ENCODE assay signal across 9 cellular contexts in the genomic region with DNA sequence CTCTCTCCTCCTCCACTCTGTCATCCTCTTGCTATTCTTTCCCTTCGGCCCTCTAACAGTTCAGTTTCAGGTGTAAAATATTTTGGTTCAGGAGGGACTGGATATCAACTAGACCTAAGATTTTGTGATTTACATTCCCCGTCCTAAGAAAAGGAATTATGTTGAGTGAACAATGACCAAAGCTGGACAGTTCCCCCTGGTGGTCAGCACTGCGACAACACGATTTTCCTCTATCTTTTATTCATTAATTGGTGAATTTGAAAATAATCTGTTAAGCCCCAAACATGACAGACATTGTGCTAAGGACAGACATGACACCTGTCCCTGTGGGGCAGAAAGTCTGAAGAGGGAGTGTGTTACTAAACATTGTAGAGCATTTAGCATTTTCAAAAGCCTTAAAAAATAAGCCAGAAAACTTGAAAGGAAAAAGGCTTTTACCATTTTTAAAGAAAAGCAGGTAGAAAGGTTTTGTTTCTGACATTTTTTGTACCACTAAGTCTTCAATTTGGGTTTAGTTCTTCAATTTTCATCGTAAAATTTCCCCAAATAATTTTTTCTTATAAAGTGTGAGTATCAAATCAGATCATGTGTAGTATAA. TPM values are rescaled to one million over a fixed set of nuclear protein-coding genes. Genes with fewer than 3 reads are reported as not detected.
DNase-seq lines count a peak whose midpoint lies in the region; ATAC-seq and TF ChIP-seq lines count a peak whose summit lies in the region.
"Had no signal": no experiment of that assay in that cellular context is flagged by ENCODE, and none has a peak within 500 bp of the region (broad histone marks: within the 10 kb centered on the region; RNA-seq: fewer than 3 reads in every experiment).

No MANE protein-coding gene starts in this region.

- no peak overlapping the region for H3K27ac ChIP-seq in WERI-Rb-1
- H3K27ac ChIP-seq: BLaER1 had no signal

- H3K36me3 ChIP-seq in WERI-Rb-1, result no peaks in the 10 kb centered on the region; the same call in 1 of the 2 replicates

- ATAC-seq in left ventricle myocardium superior, result no peak
- ATAC-seq in GM18909 (IDR thresholded peaks at IDR 0.05; ENCODE audit: poor library complexity, unreplicated experiment), result no peak
- no peak for ATAC-seq in HG03460 (IDR thresholded peaks at IDR 0.05; ENCODE audit: unreplicated experiment)

- DNase-seq in DMS153 treated with DMSO at 0.1 percent for 48 hours (lab: John Stamatoyannopoulos, UW; ENCODE audit: unreplicated experiment) (peak; percentile 29), DMS153 (lab: John Stamatoyannopoulos, UW) (no peak), M059J (ENCODE audit: low read depth) (peak; percentile 40), WERI-Rb-1 (peak; percentile 71), left ventricle myocardium superior (peak; percentile 37), superior temporal gyrus (ENCODE audit: extremely low spot score) (peak; percentile 88)

- intact Hi-C loops in left ventricle myocardium superior (cut with micrococcal nuclease), result no loop called here

- H3K27me3 ChIP-seq in WERI-Rb-1 (ENCODE audit: insufficient read depth, low read depth, severe bottlenecking), result no peaks in the 10 kb centered on the region
- H3K27me3 ChIP-seq: BLaER1 had no signal

- H3K9me3 ChIP-seq in WERI-Rb-1 (ENCODE audit: severe bottlenecking), result no peaks in the 10 kb centered on the region
- H3K9me3 ChIP-seq: BLaER1 had no signal

- TF ChIP-seq CTCF in WERI-Rb-1 (IDR thresholded peaks at IDR 0.05; ENCODE audit: low read depth, low read length), result peak; percentile 74

- H3K4me3 ChIP-seq in WERI-Rb-1 (ENCODE audit: low read depth, low read length), result no peak overlapping the region
- H3K4me3 ChIP-seq: BLaER1 had no signal

RNA-seq across cellular contexts. Expression of gene GTF2A1L, which starts 28.4 kb away (rescaled TPM):
- 0.25 TPM in 1 of 2 replicates, not detected in the other for total RNA-seq in M059J (2014; rRNA removed; shearing (Covaris generic))
- total RNA-seq in left ventricle myocardium superior, result not detected

RNA-seq across cellular contexts. Expression of gene STON1, which starts 59.3 kb away (rescaled TPM):
- total RNA-seq in M059J (2014; rRNA removed; shearing (Covaris generic)), result 2.2 and 3.7 TPM in 2 replicates
- total RNA-seq in left ventricle myocardium superior, result 6.7 TPM
